8 cellular contexts compared by ENCODE assay signal in the genomic region with DNA sequence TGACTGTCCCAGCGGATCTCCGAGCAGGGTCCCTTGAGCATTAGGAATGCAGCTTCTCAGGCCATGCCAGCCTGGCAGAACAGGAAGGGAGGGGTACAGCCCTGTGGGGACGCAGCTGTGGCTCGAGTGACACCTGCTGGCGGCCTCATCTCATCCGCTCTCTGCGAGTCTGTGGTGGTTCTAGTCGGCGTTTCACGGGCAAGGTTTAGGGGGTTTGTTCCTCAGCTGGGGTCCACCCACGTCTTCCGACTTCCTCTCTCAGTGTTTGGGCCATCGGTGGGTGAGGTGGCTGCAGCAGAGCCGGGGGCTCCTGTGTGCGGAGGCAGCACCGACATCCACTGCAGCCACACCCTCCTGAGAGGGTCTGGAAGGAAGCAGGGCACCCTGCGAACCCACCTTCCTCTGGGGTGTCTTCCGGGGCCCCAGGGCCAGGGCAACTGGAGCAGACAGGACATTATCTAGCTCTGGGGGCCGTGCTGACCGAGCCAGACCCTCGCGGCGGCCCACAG. TPM values are rescaled to one million over a fixed set of nuclear protein-coding genes. Genes with fewer than 3 reads are reported as not detected.
DNase-seq lines count a peak whose midpoint lies in the region; ATAC-seq and TF ChIP-seq lines count a peak whose summit lies in the region.

No MANE protein-coding gene starts in this region.

- DNase-seq in Ammon's horn (ENCODE audit: low spot score): peak; percentile 83
- DNase-seq in GM23338 (ENCODE audit: low spot score): peak; percentile 61
- peak; percentile 64 for DNase-seq in NOMO-1 treated with DMSO at 0.1 percent for 48 hours (lab: John Stamatoyannopoulos, UW; ENCODE audit: unreplicated experiment)
- peak; percentile 40 to 41 for DNase-seq in activated CD8-positive, alpha-beta memory T cell treated with anti-CD3 and anti-CD28 coated beads for 4 hours (ENCODE audit: low read depth in 2 of 2)
- peak; percentile 18 to 41 (median 35) for DNase-seq in effector memory CD4-positive, alpha-beta T cell
- DNase-seq in stimulated activated CD8-positive, alpha-beta memory T cell treated with anti-CD3 and anti-CD28 coated beads, Interleukin-4, amount 100 ng/mL, for 4 hours (ENCODE audit: low read depth in 2 of 2, low spot score in 1 of 2): peak; percentile 39 to 51

- H3K36me3 ChIP-seq in GM23338 (ENCODE audit: insufficient read depth): no peaks in the 10 kb centered on the region
- no peaks in the 10 kb centered on the region for H3K36me3 ChIP-seq in effector memory CD4-positive, alpha-beta T cell (ENCODE audit: control insufficient read depth, insufficient read depth, low read length)

- H3K36me3 Mint-ChIP-seq in GM23338 (ENCODE audit: low read depth): peaks cover 8% of the 10 kb centered on the region

- H3K79me2 ChIP-seq in GM23338 (replicated peaks; ENCODE audit: insufficient read depth): no peaks in the 10 kb centered on the region

- no peak overlapping the region for H3K27ac Mint-ChIP-seq in GM23338

- H3K27me3 ChIP-seq in GM23338 (ENCODE audit: insufficient read depth) (no peaks in the 10 kb centered on the region), mononuclear cell (ENCODE audit: insufficient read depth, low read length) (peaks cover 9% of the 10 kb centered on the region)
- H3K27me3 ChIP-seq in effector memory CD4-positive, alpha-beta T cell (replicated peaks; ENCODE audit: control insufficient read depth, insufficient read depth, low read length, poor library complexity, severe bottlenecking): no peaks in the 10 kb centered on the region

- H2AFZ ChIP-seq in GM23338: no peak overlapping the region

- peak; percentile 52 to 80 for TF ChIP-seq CTCF in GM23338 (conservative IDR thresholded peaks at IDR 0.05; ENCODE audit: low read depth in 2 of 2)

- H3K27ac ChIP-seq in GM23338 (ENCODE audit: low read depth): no peak overlapping the region
- H3K27ac ChIP-seq in effector memory CD4-positive, alpha-beta T cell (ENCODE audit: insufficient read depth, low read length, poor library complexity, severe bottlenecking): no peak overlapping the region

- H3K4me3 ChIP-seq in GM23338: no peak overlapping the region
- H3K4me3 ChIP-seq in effector memory CD4-positive, alpha-beta T cell (ENCODE audit: insufficient read depth, low read depth, low read length, poor library complexity, severe bottlenecking): peak overlapping the region; percentile 47
- H3K4me3 ChIP-seq in mononuclear cell (ENCODE audit: low read length): peak overlapping the region; percentile 5

- H3K9me3 Mint-ChIP-seq in GM23338: peaks cover 3% of the 10 kb centered on the region; the same call in 2 of the 3 replicates

- no peaks in the 10 kb centered on the region for H3K9me3 ChIP-seq in effector memory CD4-positive, alpha-beta T cell (ENCODE audit: control insufficient read depth, low read length)
- peaks cover 5% of the 10 kb centered on the region for H3K9me3 ChIP-seq in mononuclear cell (ENCODE audit: low read depth, low read length)

- H3K4me1 ChIP-seq in GM23338 (ENCODE audit: insufficient read depth) (no peaks in the 10 kb centered on the region), mononuclear cell (ENCODE audit: insufficient read depth, low read length) (peaks cover 17% of the 10 kb centered on the region)
- peaks cover 4% of the 10 kb centered on the region for H3K4me1 ChIP-seq in effector memory CD4-positive, alpha-beta T cell (ENCODE audit: control insufficient read depth, insufficient read depth, low read length, poor library complexity, severe bottlenecking)

- ATAC-seq in GM23338 (peak; percentile 83), GM18870 (IDR thresholded peaks at IDR 0.05; ENCODE audit: unreplicated experiment) (no peak)

- peaks cover 14% of the 10 kb centered on the region for H3K27me3 Mint-ChIP-seq in GM23338 (ENCODE audit: insufficient read depth, low read depth, poor library complexity)

- no peaks in the 10 kb centered on the region for H3F3A ChIP-seq in GM23338 (replicated peaks; ENCODE audit: low read depth)

- no peak overlapping the region for H3K4me2 ChIP-seq in GM23338

- H3K9me2 ChIP-seq in GM23338 (ENCODE audit: insufficient read depth): no peaks in the 10 kb centered on the region

- H3K4me3 Mint-ChIP-seq in GM23338: peak overlapping the region; percentile 8; the same call in 1 of the 3 replicates

- H3K4me1 Mint-ChIP-seq in GM23338: peaks cover 4% of the 10 kb centered on the region

- peaks cover 3% of the 10 kb centered on the region for H4K20me1 ChIP-seq in GM23338 (replicated peaks; ENCODE audit: insufficient read depth)

TF ChIP-seq in GM23338, 12 proteins besides CTCF, POLR2A, EP300 and RAD21:
- no peak for TF ChIP-seq STAT1 (IDR thresholded peaks at IDR 0.05; ENCODE audit: unreplicated experiment)
- TF ChIP-seq EZH2phosphoT487 (IDR thresholded peaks at IDR 0.05; ENCODE audit: unreplicated experiment): no peak
TF ChIP-seq in GM23338: peak in this region for 0.

RNA-seq across cellular contexts. Expression of a gene that starts 33.3 kb away (rescaled TPM):
- 35.2 and 38.3 TPM in 2 replicates for total RNA-seq in GM23338 (2014; rRNA removed; shearing (Covaris generic))
- 8.4 and 8.8 TPM in 2 replicates for polyA plus RNA-seq in GM23338 (2016; fragmentation: Nextera tagmentation; extraction: Ambion mirVana)
- total RNA-seq in mononuclear cell: not detected

Comparison
In these comparisons a context has a peak if more than half of its experiments do, and no peak if none do; other contexts are left out.
1. RNA of a gene that starts 33.3 kb away (total RNA-seq): 35.2 to 38.3 TPM in GM23338; not detected in mononuclear cell (single experiment); every median in the first group is over 10 times any median in the second.
2. Peak in every context shown above with its lines, with median percentiles within 50 percentile points of each other: DNase-seq.